Comparison of ENCODE assay signal across 19 cellular contexts in the genomic region with DNA sequence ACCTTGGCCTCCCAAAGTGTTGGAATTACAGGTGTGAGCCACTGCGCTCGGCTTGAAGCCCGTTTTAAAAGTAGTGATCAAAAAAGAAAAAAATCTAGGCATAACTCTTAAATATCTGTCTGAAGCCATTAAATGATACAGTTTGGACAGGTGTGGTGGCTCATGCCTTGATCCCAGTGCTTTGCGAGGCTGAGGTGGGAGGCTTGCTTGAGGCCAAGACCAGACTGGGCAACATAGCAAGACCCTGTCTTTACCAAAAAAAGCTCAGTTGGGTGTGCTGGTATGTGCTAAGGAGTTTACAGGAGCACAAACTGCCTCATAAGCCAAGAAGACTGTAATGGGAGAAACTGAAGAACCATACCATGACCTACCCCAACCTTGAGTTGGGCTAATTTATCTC. TPM values are rescaled to one million over a fixed set of nuclear protein-coding genes. Genes with fewer than 3 reads are reported as not detected.
A peak's percentile ranks its signal among the peaks of the same experiment; 100 is the strongest.
DNase-seq lines count a peak whose midpoint lies in the region; ATAC-seq and TF ChIP-seq lines count a peak whose summit lies in the region.
"Had no signal": no experiment of that assay in that cellular context is flagged by ENCODE, and none has a peak within 500 bp of the region (broad histone marks: within the 10 kb centered on the region; RNA-seq: fewer than 3 reads in every experiment).

No MANE protein-coding gene starts in this region.

- H3K4me1 ChIP-seq in ascending aorta (peaks cover 18 to 47% of the 10 kb centered on the region in 2 donors), trophoblast cell (ENCODE audit: control insufficient read depth in 1 of 2, insufficient read depth in 2 of 2, low read length in 2 of 2) (peaks cover 0 to 2% of the 10 kb centered on the region in 2 experiments)

- no peak overlapping the region for H3K4me3 Mint-ChIP-seq in natural killer cell
- no peak overlapping the region for H3K4me3 Mint-ChIP-seq in natural killer cell treated with Interleukin-12 subunit alpha and Interleukin-12 subunit beta and Interleukin-15 and Interleukin-18, amount 100 ng/mL, for 72 hours
- H3K4me3 Mint-ChIP-seq: CD8-positive, alpha-beta T cell had no signal

- H3K9ac ChIP-seq in trophoblast cell (ENCODE audit: low read length), result no peak overlapping the region
- H3K9ac ChIP-seq: BLaER1, SK-N-SH had no signal

- H4K8ac ChIP-seq in trophoblast cell (ENCODE audit: low read depth, low read length), result no peak overlapping the region

- H3K4ac ChIP-seq in trophoblast cell (ENCODE audit: low read depth, low read length), result peak overlapping the region; percentile 49

- H2AK5ac ChIP-seq in trophoblast cell (ENCODE audit: low read length), result no peak overlapping the region

- H3K79me2 ChIP-seq in trophoblast cell (ENCODE audit: control insufficient read depth, insufficient read depth, low read length, poor library complexity), result no peaks in the 10 kb centered on the region

- no peak overlapping the region for H3K14ac ChIP-seq in trophoblast cell (ENCODE audit: low read length)

- no peak overlapping the region for H3K4me2 ChIP-seq in trophoblast cell (ENCODE audit: low read length)
- H3K4me2 ChIP-seq: BLaER1, SK-N-SH had no signal

- no peak for DNase-seq in natural killer cell
- no peak for DNase-seq in natural killer cell treated with Interleukin-12 subunit alpha and Interleukin-12 subunit beta and Interleukin-15 and Interleukin-18, amount 100 ng/mL, for 72 hours (ENCODE audit: low spot score)
- DNase-seq in ascending aorta (ENCODE audit: low spot score in 2 of 2), result no peak
- DNase-seq in trophoblast cell, result no peak
- DNase-seq in GF-D8 (lab: John Stamatoyannopoulos, UW), result no peak
- DNase-seq in HPDE6-E6E7 (ENCODE audit: extremely low spot score), result no peak
- no peak for DNase-seq in iPS-NIHi7 (ENCODE audit: extremely low spot score)
- DNase-seq: CD8-positive, alpha-beta T cell; DMS 273 treated with DMSO at 0.1 percent for 48 hours; DMS79 treated with DMSO at 0.1 percent for 48 hours; HCEC 1CT; Karpas-422; NCI-H1092 treated with DMSO at 0.1 percent for 48 hours; NCI-H1436; NCI-H187 treated with DMSO at 0.1 percent for 48 hours; NCI-H524; NCI-H774; SK-N-SH had no signal

- H3K27ac ChIP-seq in ascending aorta (peak overlapping the region; percentile 82 to 94), trophoblast cell (ENCODE audit: low read depth, low read length) (no peak overlapping the region)
- H3K27ac ChIP-seq: BLaER1 had no signal

- H3K18ac ChIP-seq in trophoblast cell (ENCODE audit: low read length), result no peak overlapping the region

- H3K4me1 Mint-ChIP-seq in natural killer cell, result peaks cover 55 to 76% of the 10 kb centered on the region in 2 donors
- H3K4me1 Mint-ChIP-seq in natural killer cell treated with Interleukin-12 subunit alpha and Interleukin-12 subunit beta and Interleukin-15 and Interleukin-18, amount 100 ng/mL, for 72 hours (ENCODE audit: low read depth in 2 of 2), result peaks cover 27 to 39% of the 10 kb centered on the region in 2 donors

- no CpG with 5 or more reads among the region's 4 CpGs for WGBS in trophoblast cell (ENCODE audit: extremely low coverage, insufficient coverage, insufficient read length)

- H4K91ac ChIP-seq in trophoblast cell (ENCODE audit: low read depth, low read length), result no peak overlapping the region

- H3K27ac Mint-ChIP-seq in natural killer cell, result peak overlapping the region; percentile 14 to 57
- no peak overlapping the region for H3K27ac Mint-ChIP-seq in natural killer cell treated with Interleukin-12 subunit alpha and Interleukin-12 subunit beta and Interleukin-15 and Interleukin-18, amount 100 ng/mL, for 72 hours

- H3K23ac ChIP-seq in trophoblast cell (ENCODE audit: low read length), result no peak overlapping the region

- no peaks in the 10 kb centered on the region for H3K27me3 Mint-ChIP-seq in natural killer cell (ENCODE audit: low read depth in 2 of 2)
- H3K27me3 Mint-ChIP-seq in natural killer cell treated with Interleukin-12 subunit alpha and Interleukin-12 subunit beta and Interleukin-15 and Interleukin-18, amount 100 ng/mL, for 72 hours, result no peaks in the 10 kb centered on the region

- H3K27me3 ChIP-seq in ascending aorta, result no peaks in the 10 kb centered on the region
- H3K27me3 ChIP-seq in trophoblast cell (ENCODE audit: insufficient read depth, low read length), result no peaks in the 10 kb centered on the region
- H3K27me3 ChIP-seq: BLaER1 had no signal

- H3K79me1 ChIP-seq in trophoblast cell (ENCODE audit: low read length), result no peaks in the 10 kb centered on the region

- no peaks in the 10 kb centered on the region for H3K9me3 Mint-ChIP-seq in natural killer cell
- H3K9me3 Mint-ChIP-seq in natural killer cell treated with Interleukin-12 subunit alpha and Interleukin-12 subunit beta and Interleukin-15 and Interleukin-18, amount 100 ng/mL, for 72 hours, result no peaks in the 10 kb centered on the region
- H3K9me3 Mint-ChIP-seq: CD8-positive, alpha-beta T cell had no signal

- TF ChIP-seq CTCF in natural killer cell (IDR thresholded peaks at IDR 0.05) (no peak), ascending aorta (IDR thresholded peaks at IDR 0.05) (no peak)

- no peak overlapping the region for H2BK5ac ChIP-seq in trophoblast cell (ENCODE audit: low read depth, low read length, poor library complexity)

- no peak overlapping the region for H2AFZ ChIP-seq in trophoblast cell (ENCODE audit: insufficient read depth, low read length, poor library complexity)

- H3K4me3 ChIP-seq in ascending aorta (no peak overlapping the region), trophoblast cell (ENCODE audit: low read depth, low read length) (no peak overlapping the region)
- H3K4me3 ChIP-seq: BLaER1 had no signal

- H3K36me3 ChIP-seq in ascending aorta (no peaks in the 10 kb centered on the region), trophoblast cell (ENCODE audit: control insufficient read depth in 1 of 2, insufficient read depth in 2 of 2, low read length in 2 of 2) (no peaks in the 10 kb centered on the region)

- no peak overlapping the region for H2BK12ac ChIP-seq in trophoblast cell (ENCODE audit: low read length)

- no peak for ATAC-seq in natural killer cell
- no peak for ATAC-seq in natural killer cell treated with Interleukin-12 subunit alpha and Interleukin-12 subunit beta and Interleukin-15 and Interleukin-18, amount 100 ng/mL, for 72 hours
- ATAC-seq: CD8-positive, alpha-beta T cell had no signal

- H3K9me3 ChIP-seq in ascending aorta (no peaks in the 10 kb centered on the region), trophoblast cell (ENCODE audit: insufficient read depth, low read depth, low read length) (peaks cover 2% of the 10 kb centered on the region)
- H3K9me3 ChIP-seq: BLaER1, SK-N-SH had no signal

- no peaks in the 10 kb centered on the region for H3K36me3 Mint-ChIP-seq in natural killer cell
- no peaks in the 10 kb centered on the region for H3K36me3 Mint-ChIP-seq in natural killer cell treated with Interleukin-12 subunit alpha and Interleukin-12 subunit beta and Interleukin-15 and Interleukin-18, amount 100 ng/mL, for 72 hours

- H2BK120ac ChIP-seq in trophoblast cell (ENCODE audit: insufficient read depth, low read length, poor library complexity), result no peak overlapping the region

- intact Hi-C loops in natural killer cell (cut with micrococcal nuclease) (no loop called here), ascending aorta (cut with DNase I) (loop anchor here (1.0 kb wide), 1 partner anchor 15 kb away; no protein-coding TSS in a partner anchor)

- H4K12ac ChIP-seq in trophoblast cell (ENCODE audit: low read depth, low read length), result no peak overlapping the region

RNA-seq across cellular contexts. Expression of gene SYNE2, which starts 26.0 kb away (rescaled TPM):
- 100 to 1,000 TPM; 325 to 434 (median 373) TPM for total RNA-seq in natural killer cell
- 10 to 100 TPM; 86.7 to 97.4 TPM for total RNA-seq in natural killer cell treated with Interleukin-12 subunit alpha and Interleukin-12 subunit beta and Interleukin-15 and Interleukin-18, amount 100 ng/mL, for 72 hours
- total RNA-seq in ascending aorta, result 518 TPM
- 25.0 TPM in 2 replicates for polyA plus RNA-seq in trophoblast cell (2013)

Comparison
In these comparisons a context has a peak if more than half of its experiments do, and no peak if none do; other contexts are left out.
1. H3K27ac Mint-ChIP-seq: peak in natural killer cell (2 of 2); none in natural killer cell treated with Interleukin-12 subunit alpha and Interleukin-12 subunit beta and Interleukin-15 and Interleukin-18, amount 100 ng/mL, for 72 hours (0 of 2).